In genomic region chr14:30440986-30441385, GRCh38 we compare ENCODE assay signal across 19 cellular contexts.
A peak's percentile ranks its signal among the peaks of the same experiment; 100 is the strongest.
DNase-seq lines count a peak whose midpoint lies in the region; TF ChIP-seq lines count a peak whose summit lies in the region.
"Had no signal": no experiment of that assay in that cellular context is flagged by ENCODE, and none has a peak within 500 bp of the region (broad histone marks: within the 10 kb centered on the region; RNA-seq: fewer than 3 reads in every experiment).

No MANE protein-coding gene starts in this region.

- peak overlapping the region; percentile 33 for H3K9ac ChIP-seq in mesenchymal stem cell (ENCODE audit: low read length)
- H3K9ac ChIP-seq in mammary epithelial cell (ENCODE audit: insufficient read depth, low read length) = no peak overlapping the region
- H3K9ac ChIP-seq: KMS-11, SK-N-SH had no signal

- no peak overlapping the region for H3K4ac ChIP-seq in mesenchymal stem cell (ENCODE audit: low read depth in 1 of 2, low read length in 2 of 2)

- WGBS in mesenchymal stem cell = 92% methylated on average over 5 of the region's 5 CpGs
- WGBS in thyroid gland, 2 donors = 84 to 86% methylated on average over 5 of the region's 5 CpGs
- WGBS in mammary epithelial cell (ENCODE audit: low coverage, missing lambda C conversion rate) = 55% methylated on average over 4 of the region's 5 CpGs
- 75 to 87% (median 80%) methylated on average over 5 of the region's 5 CpGs for WGBS in adrenal gland, 4 donors

- H3K4me3 ChIP-seq in mesenchymal stem cell (ENCODE audit: insufficient read depth in 1 of 2, low read depth in 1 of 2, low read length in 2 of 2) = peak overlapping the region in 1 of 2 experiments; percentile 2
- no peak overlapping the region for H3K4me3 ChIP-seq in thyroid gland (replicated peaks in 1 of 3)
- no peak overlapping the region for H3K4me3 ChIP-seq in mammary epithelial cell (replicated peaks in 1 of 3; ENCODE audit: insufficient read depth in 1 of 3, low read depth in 2 of 3, low read length in 3 of 3)
- no peak overlapping the region for H3K4me3 ChIP-seq in adrenal gland

- no peak overlapping the region for H3K23ac ChIP-seq in mesenchymal stem cell (ENCODE audit: low read length in 2 of 2)

- dilution Hi-C loops in mammary epithelial cell (cut with HindIII; ENCODE audit: low sequenced_read_pairs) = no loop called here

- in situ Hi-C loops in mammary epithelial cell (cut with MboI; ENCODE audit: low sequenced_read_pairs in 2 of 2) = no loop called here

- H3K27ac ChIP-seq in caudate nucleus (ENCODE audit: low read depth, low read length) = peak overlapping the region; percentile 52
- no peak overlapping the region for H3K27ac ChIP-seq in mesenchymal stem cell (ENCODE audit: low read length, poor library complexity, severe bottlenecking)
- H3K27ac ChIP-seq in thyroid gland = no peak overlapping the region
- no peak overlapping the region for H3K27ac ChIP-seq in mammary epithelial cell (ENCODE audit: insufficient read depth, low read depth, low read length)
- no peak overlapping the region for H3K27ac ChIP-seq in adrenal gland
- H3K27ac ChIP-seq: KMS-11 had no signal

- TF ChIP-seq POLR2A in thyroid gland (IDR thresholded peaks at IDR 0.05) = no peak
- TF ChIP-seq POLR2A in adrenal gland (IDR thresholded peaks at IDR 0.05) = no peak

- H3K18ac ChIP-seq in mesenchymal stem cell (ENCODE audit: low read depth in 1 of 2, low read length in 2 of 2) = no peak overlapping the region

- H3K79me1 ChIP-seq in mesenchymal stem cell (replicated peaks; ENCODE audit: low read length, poor library complexity, severe bottlenecking) = no peaks in the 10 kb centered on the region

- no peak overlapping the region for H2AFZ ChIP-seq in mesenchymal stem cell (ENCODE audit: low read depth, low read length)
- H2AFZ ChIP-seq in mammary epithelial cell (ENCODE audit: low read depth, low read length) = no peak overlapping the region

- no TSS peak for BruUV-seq in mammary epithelial cell (replicated peaks; lab: Mats Ljungman, UMichigan)

- H3K9me3 ChIP-seq in mesenchymal stem cell (ENCODE audit: control insufficient read depth, low read length) (no peaks in the 10 kb centered on the region), thyroid gland (no peaks in the 10 kb centered on the region), mammary epithelial cell (replicated peaks; ENCODE audit: insufficient read depth, low read length) (no peaks in the 10 kb centered on the region), adrenal gland (replicated peaks in 1 of 3) (no peaks in the 10 kb centered on the region)
- H3K9me3 ChIP-seq: BE2C, SK-N-SH had no signal

- no peak overlapping the region for H4K8ac ChIP-seq in mesenchymal stem cell (ENCODE audit: low read length)

- H2BK15ac ChIP-seq in mesenchymal stem cell (ENCODE audit: low read depth, poor library complexity, severe bottlenecking) = no peak overlapping the region

- DNase-seq in EH (ENCODE audit: low read depth) = peak; percentile 29
- DNase-seq in HS-5 (ENCODE audit: low read depth) = peak; percentile 22
- DNase-seq in caudate nucleus (lab: John Stamatoyannopoulos, UW) = no peak
- no peak for DNase-seq in mesenchymal stem cell
- DNase-seq in thyroid gland = no peak
- no peak for DNase-seq in HK-2 (ENCODE audit: unreplicated experiment)
- no peak for DNase-seq in mammary epithelial cell
- DNase-seq in adrenal gland = no peak
- DNase-seq: BE2C; CD4-positive, alpha-beta T cell; DMS53; GOT3; NCI-H1048; NCI-H2107; NCI-H82; SHP77; SK-N-SH; T-cell had no signal

- H3K36me3 ChIP-seq in mesenchymal stem cell (ENCODE audit: control insufficient read depth in 1 of 2, insufficient read depth in 2 of 2, low read depth in 1 of 2, low read length in 2 of 2) (no peaks in the 10 kb centered on the region), thyroid gland (no peaks in the 10 kb centered on the region), mammary epithelial cell (ENCODE audit: insufficient read depth, low read length) (no peaks in the 10 kb centered on the region), adrenal gland (replicated peaks in 1 of 2) (no peaks in the 10 kb centered on the region)
- H3K36me3 ChIP-seq: BE2C had no signal

- no peak overlapping the region for H2BK12ac ChIP-seq in mesenchymal stem cell (ENCODE audit: low read length in 2 of 2)

- H2BK120ac ChIP-seq in mesenchymal stem cell (ENCODE audit: low read depth, low read length) = no peak overlapping the region

- H3K79me2 ChIP-seq in mammary epithelial cell (ENCODE audit: insufficient read depth, low read length) = no peaks in the 10 kb centered on the region

- no peak overlapping the region for H3K14ac ChIP-seq in mesenchymal stem cell (ENCODE audit: low read length in 2 of 2)

- CTCF ChIA-PET in mammary epithelial cell (lab: Charles Lee; ENCODE audit: low non-redundant PET) = no interaction called here

- H3K4me2 ChIP-seq in mesenchymal stem cell (ENCODE audit: low read length, poor library complexity, severe bottlenecking) = no peak overlapping the region
- no peak overlapping the region for H3K4me2 ChIP-seq in mammary epithelial cell (ENCODE audit: insufficient read depth, low read depth, low read length)
- H3K4me2 ChIP-seq: KMS-11, SK-N-SH had no signal

- no peak overlapping the region for H4K91ac ChIP-seq in mesenchymal stem cell (ENCODE audit: low read length)

- H2BK5ac ChIP-seq in mesenchymal stem cell (ENCODE audit: low read depth, low read length, poor library complexity, severe bottlenecking) = no peak overlapping the region

- H2AK5ac ChIP-seq in mesenchymal stem cell (ENCODE audit: low read length, severe bottlenecking) = no peak overlapping the region

- H3K27me3 ChIP-seq in mesenchymal stem cell (ENCODE audit: control insufficient read depth in 1 of 2, insufficient read depth in 1 of 2, low read length in 2 of 2) = peaks cover 0 to 3% of the 10 kb centered on the region in 2 experiments
- H3K27me3 ChIP-seq in thyroid gland = no peaks in the 10 kb centered on the region
- no peaks in the 10 kb centered on the region for H3K27me3 ChIP-seq in mammary epithelial cell (ENCODE audit: insufficient read depth, low read length)
- H3K27me3 ChIP-seq in adrenal gland = no peaks in the 10 kb centered on the region
- H3K27me3 ChIP-seq: BE2C had no signal

- TF ChIP-seq CTCF in thyroid gland (IDR thresholded peaks at IDR 0.05) (no peak), mammary epithelial cell (conservative IDR thresholded peaks at IDR 0.05 in 1 of 2, IDR thresholded peaks at IDR 0.05 in 1 of 2; ENCODE audit: extremely low read depth in 1 of 2, insufficient read depth in 1 of 2, low read depth in 1 of 2, low read length in 2 of 2) (no peak), adrenal gland (IDR thresholded peaks at IDR 0.05) (no peak)

- intact Hi-C loops in thyroid gland (cut with DNase I) (loop anchor here (5.0 kb wide), 1 partner anchor 69 kb away; no protein-coding TSS in a partner anchor), mammary epithelial cell (cut with micrococcal nuclease) (loop anchor here (10.0 kb wide), 1 partner anchor 1686 kb away; no protein-coding TSS in a partner anchor), adrenal gland (cut with DNase I) (loop anchor here in 1 of 2 donors (5.0 kb wide), 1 partner anchor 64 kb away; no protein-coding TSS in a partner anchor)

- H3K4me1 ChIP-seq in mesenchymal stem cell (ENCODE audit: control insufficient read depth, insufficient read depth, low read depth, low read length) (no peaks in the 10 kb centered on the region), thyroid gland (no peaks in the 10 kb centered on the region), mammary epithelial cell (ENCODE audit: insufficient read depth, low read length) (no peaks in the 10 kb centered on the region), adrenal gland (replicated peaks in 1 of 2) (no peaks in the 10 kb centered on the region)
- H3K4me1 ChIP-seq: BE2C had no signal

- no peaks in the 10 kb centered on the region for H4K20me1 ChIP-seq in mammary epithelial cell (ENCODE audit: insufficient read depth, low read length)

Comparison
In these comparisons a context has a peak if more than half of its experiments do, and no peak if none do; other contexts are left out.
1. DNase-seq: peak in EH (single experiment) and HS-5 (single experiment); none in caudate nucleus (0 of 61), mesenchymal stem cell (single experiment), thyroid gland (0 of 2), HK-2 (single experiment), mammary epithelial cell (single experiment) and adrenal gland (0 of 7).